ENCODE assay signal across 32 cellular contexts in the genomic region with DNA sequence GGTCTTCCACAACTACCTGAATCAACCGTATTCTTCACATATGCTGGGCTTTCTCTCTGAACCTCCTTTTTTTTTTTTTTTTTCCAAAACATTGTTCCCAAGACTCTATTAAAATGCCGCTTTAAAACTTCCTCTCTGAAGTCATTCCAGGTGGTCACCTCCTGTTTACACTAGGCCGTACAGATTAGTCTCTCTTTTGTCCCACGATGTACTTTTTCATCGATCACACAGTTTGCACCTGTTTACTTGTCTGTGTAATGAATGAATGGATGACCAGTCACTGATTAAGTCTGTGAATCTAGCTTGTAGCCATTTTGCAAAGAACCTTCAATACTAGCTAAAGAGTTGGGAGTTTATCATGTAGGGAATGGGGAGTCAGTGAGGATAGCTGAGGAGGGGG. TPM values are rescaled to one million over a fixed set of nuclear protein-coding genes. Genes with fewer than 3 reads are reported as not detected.
"Had no signal": no experiment of that assay in that cellular context is flagged by ENCODE, and none has a peak within 500 bp of the region (broad histone marks: within the 10 kb centered on the region; RNA-seq: fewer than 3 reads in every experiment).

No MANE protein-coding gene starts in this region.

- H3K36me3 Mint-ChIP-seq: activated CD4-positive, alpha-beta memory T cell treated with anti-CD3 and anti-CD28 coated beads for 36 hours; activated CD8-positive, alpha-beta memory T cell treated with anti-CD3 and anti-CD28 coated beads, Interleukin-2, amount 10 ng/mL, durations not matched to agents 7 days and 5 days; activated naive CD8-positive, alpha-beta T cell treated with anti-CD3 and anti-CD28 coated beads for 36 hours had no signal

- H3K36me3 ChIP-seq: brain microvascular endothelial cell had no signal

- H3K27ac Mint-ChIP-seq: activated CD4-positive, alpha-beta memory T cell treated with anti-CD3 and anti-CD28 coated beads for 36 hours; activated CD4-positive, alpha-beta T cell treated with anti-CD3 and anti-CD28 coated beads for 36 hours; activated CD4-positive, alpha-beta T cell treated with anti-CD3 and anti-CD28 coated beads, Interleukin-2, amount 10 ng/mL, durations not matched to agents 24 days and 14 days; activated CD8-positive, alpha-beta memory T cell treated with anti-CD3 and anti-CD28 coated beads, Interleukin-2, amount 10 ng/mL, durations not matched to agents 7 days and 5 days; activated CD8-positive, alpha-beta T cell treated with anti-CD3 and anti-CD28 coated beads, Interleukin-2, amount 10 ng/mL, durations not matched to agents 7 days and 5 days; activated naive CD4-positive, alpha-beta T cell treated with anti-CD3 and anti-CD28 coated beads for 36 hours; activated naive CD4-positive, alpha-beta T cell treated with anti-CD3 and anti-CD28 coated beads, Interleukin-2, amount 50 U/mL, for 24 hours; activated naive CD8-positive, alpha-beta T cell treated with anti-CD3 and anti-CD28 coated beads for 36 hours; activated T-helper 1 cell treated with anti-CD3 and anti-CD28 coated beads, Interleukin-12 subunit alpha, Interleukin-12 subunit beta, Interleukin-2, Interleukin-4 antibody, amounts not matched to agents 30 ng/mL and 10 ng/mL and 1 ng/mL, durations not matched to agents 14 hours and 24 hours and 36 hours; activated T-helper 2 cell treated with anti-CD3 and anti-CD28 coated beads, Interferon-gamma antibody, Interleukin-2, Interleukin-4, amounts not matched to agents 10 μg/mL and 5 μg/mL and 100 μg/mL, durations not matched to agents 14 hours and 24 hours and 36 hours; dendritic cell treated with granulocyte-macrophage colony-stimulating factor and Interleukin-4, amounts not matched to agents 40 ng/mL and 50 ng/mL, for 4 days; endodermal cell had no signal

- H3K27ac ChIP-seq: brain microvascular endothelial cell, coronary artery, dorsolateral prefrontal cortex had no signal

- H3K4me3 Mint-ChIP-seq: activated CD4-positive, alpha-beta memory T cell treated with anti-CD3 and anti-CD28 coated beads for 36 hours; activated CD4-positive, alpha-beta T cell treated with anti-CD3 and anti-CD28 coated beads for 36 hours; activated CD4-positive, alpha-beta T cell treated with anti-CD3 and anti-CD28 coated beads, Interleukin-2, amount 10 ng/mL, durations not matched to agents 24 days and 14 days; activated CD8-positive, alpha-beta memory T cell treated with anti-CD3 and anti-CD28 coated beads, Interleukin-2, amount 10 ng/mL, durations not matched to agents 7 days and 5 days; activated CD8-positive, alpha-beta T cell treated with anti-CD3 and anti-CD28 coated beads, Interleukin-2, amount 10 ng/mL, durations not matched to agents 7 days and 5 days; activated naive CD4-positive, alpha-beta T cell treated with anti-CD3 and anti-CD28 coated beads for 36 hours; activated naive CD4-positive, alpha-beta T cell treated with anti-CD3 and anti-CD28 coated beads, Interleukin-2, amount 50 U/mL, for 24 hours; activated naive CD8-positive, alpha-beta T cell treated with anti-CD3 and anti-CD28 coated beads for 36 hours; activated T-helper 1 cell treated with anti-CD3 and anti-CD28 coated beads, Interleukin-12 subunit alpha, Interleukin-12 subunit beta, Interleukin-2, Interleukin-4 antibody, amounts not matched to agents 30 ng/mL and 10 ng/mL and 1 ng/mL, durations not matched to agents 14 hours and 24 hours and 36 hours; central memory CD8-positive, alpha-beta T cell; dendritic cell treated with granulocyte-macrophage colony-stimulating factor and Interleukin-4, amounts not matched to agents 40 ng/mL and 50 ng/mL, for 4 days; endodermal cell had no signal

- H3K27me3 Mint-ChIP-seq: activated CD4-positive, alpha-beta memory T cell treated with anti-CD3 and anti-CD28 coated beads for 36 hours; activated CD4-positive, alpha-beta T cell treated with anti-CD3 and anti-CD28 coated beads for 36 hours; activated CD4-positive, alpha-beta T cell treated with anti-CD3 and anti-CD28 coated beads, Interleukin-2, amount 10 ng/mL, durations not matched to agents 24 days and 14 days; activated naive CD4-positive, alpha-beta T cell treated with anti-CD3 and anti-CD28 coated beads, Interleukin-2, amount 50 U/mL, for 24 hours; activated naive CD8-positive, alpha-beta T cell treated with anti-CD3 and anti-CD28 coated beads for 36 hours; central memory CD8-positive, alpha-beta T cell; dendritic cell treated with granulocyte-macrophage colony-stimulating factor and Interleukin-4, amounts not matched to agents 40 ng/mL and 50 ng/mL, for 4 days had no signal

- H3K4me3 ChIP-seq: coronary artery, dorsolateral prefrontal cortex had no signal

- H3K9me3 Mint-ChIP-seq: activated CD4-positive, alpha-beta T cell treated with anti-CD3 and anti-CD28 coated beads, Interleukin-2, amount 10 ng/mL, durations not matched to agents 24 days and 14 days; activated naive CD4-positive, alpha-beta T cell treated with anti-CD3 and anti-CD28 coated beads for 36 hours; activated naive CD4-positive, alpha-beta T cell treated with anti-CD3 and anti-CD28 coated beads, Interleukin-2, amount 50 U/mL, for 24 hours; activated naive CD8-positive, alpha-beta T cell treated with anti-CD3 and anti-CD28 coated beads for 36 hours; central memory CD8-positive, alpha-beta T cell; dendritic cell treated with granulocyte-macrophage colony-stimulating factor and Interleukin-4, amounts not matched to agents 40 ng/mL and 50 ng/mL, for 4 days had no signal

- H3K27me3 ChIP-seq: brain microvascular endothelial cell, dorsolateral prefrontal cortex had no signal

- H3K4me1 Mint-ChIP-seq: activated CD4-positive, alpha-beta T cell treated with anti-CD3 and anti-CD28 coated beads for 36 hours; activated CD4-positive, alpha-beta T cell treated with anti-CD3 and anti-CD28 coated beads, Interleukin-2, amount 10 ng/mL, durations not matched to agents 24 days and 14 days; activated CD8-positive, alpha-beta memory T cell treated with anti-CD3 and anti-CD28 coated beads, Interleukin-2, amount 10 ng/mL, durations not matched to agents 7 days and 5 days; activated naive CD4-positive, alpha-beta T cell treated with anti-CD3 and anti-CD28 coated beads, Interleukin-2, amount 50 U/mL, for 24 hours; activated naive CD8-positive, alpha-beta T cell treated with anti-CD3 and anti-CD28 coated beads for 36 hours; central memory CD8-positive, alpha-beta T cell; endodermal cell had no signal

- DNase-seq: activated CD4-positive, alpha-beta memory T cell treated with anti-CD3 and anti-CD28 coated beads for 36 hours; activated CD4-positive, alpha-beta T cell treated with anti-CD3 and anti-CD28 coated beads for 36 hours; activated CD4-positive, alpha-beta T cell treated with anti-CD3 and anti-CD28 coated beads, Interleukin-2, amount 10 ng/mL, durations not matched to agents 24 days and 14 days; activated CD4-positive, CD25-positive, alpha-beta regulatory T cell; activated CD4-positive, CD25-positive, alpha-beta regulatory T cell treated with anti-CD3 and anti-CD28 coated beads, Interleukin-2, amount 50 U/mL, for 72 hours; activated CD8-positive, alpha-beta memory T cell treated with anti-CD3 and anti-CD28 coated beads, Interleukin-2, amount 10 ng/mL, durations not matched to agents 7 days and 5 days; activated CD8-positive, alpha-beta memory T cell treated with anti-CD3 and anti-CD28 coated beads, Interleukin-2, amount 50 U/mL, for 4 hours; activated CD8-positive, alpha-beta T cell treated with anti-CD3 and anti-CD28 coated beads, Interleukin-2, amount 10 ng/mL, durations not matched to agents 7 days and 5 days; activated effector memory CD4-positive, alpha-beta T cell treated with anti-CD3 and anti-CD28 coated beads, Interleukin-2, amount 50 U/mL, for 16 hours; activated naive CD4-positive, alpha-beta T cell treated with anti-CD3 and anti-CD28 coated beads for 36 hours; activated naive CD8-positive, alpha-beta T cell treated with anti-CD3 and anti-CD28 coated beads for 36 hours; activated T-cell treated with anti-CD3 and anti-CD28 coated beads, Interleukin-2, amount 50 U/mL, for 1 hour; activated T-cell treated with anti-CD3 and anti-CD28 coated beads, Interleukin-2, amount 50 U/mL, for 48 hours; brain microvascular endothelial cell; dorsolateral prefrontal cortex; effector memory CD4-positive, alpha-beta T cell; endodermal cell; foreskin fibroblast; head of caudate nucleus; T-helper 2 cell had no signal

RNA-seq across cellular contexts. Expression of a gene that starts 16.7 kb away (rescaled TPM):
- total RNA-seq: activated CD4-positive, alpha-beta T cell treated with anti-CD3 and anti-CD28 coated beads, Interleukin-2, amount 10 ng/mL, durations not matched to agents 24 days and 14 days; activated CD8-positive, alpha-beta memory T cell treated with anti-CD3 and anti-CD28 coated beads for 36 hours; activated CD8-positive, alpha-beta memory T cell treated with anti-CD3 and anti-CD28 coated beads, Interleukin-2, amount 10 ng/mL, durations not matched to agents 7 days and 5 days; activated CD8-positive, alpha-beta T cell treated with anti-CD3 and anti-CD28 coated beads, Interleukin-2, amount 10 ng/mL, durations not matched to agents 7 days and 5 days; activated naive CD8-positive, alpha-beta T cell treated with anti-CD3 and anti-CD28 coated beads for 36 hours; activated T-helper 1 cell treated with anti-CD3 and anti-CD28 coated beads, Interleukin-12 subunit alpha, Interleukin-12 subunit beta, Interleukin-2, Interleukin-4 antibody, amounts not matched to agents 30 ng/mL and 10 ng/mL and 1 ng/mL, durations not matched to agents 14 hours and 24 hours and 36 hours; activated T-helper 2 cell treated with anti-CD3 and anti-CD28 coated beads, Interferon-gamma antibody, Interleukin-2, Interleukin-4, amounts not matched to agents 10 μg/mL and 5 μg/mL and 100 μg/mL, durations not matched to agents 14 hours and 24 hours and 36 hours; astrocyte; bronchial epithelial cell; epithelial cell of proximal tubule; esophagus mucosa had no signal

RNA-seq across cellular contexts. Expression of a gene that starts 35.0 kb away (rescaled TPM):
- total RNA-seq: activated CD8-positive, alpha-beta memory T cell treated with anti-CD3 and anti-CD28 coated beads, Interleukin-2, amount 10 ng/mL, durations not matched to agents 7 days and 5 days; activated T-helper 1 cell treated with anti-CD3 and anti-CD28 coated beads, Interleukin-12 subunit alpha, Interleukin-12 subunit beta, Interleukin-2, Interleukin-4 antibody, amounts not matched to agents 30 ng/mL and 10 ng/mL and 1 ng/mL, durations not matched to agents 14 hours and 24 hours and 36 hours; epithelial cell of proximal tubule; frontal cortex had no signal
